In the genomic region with DNA sequence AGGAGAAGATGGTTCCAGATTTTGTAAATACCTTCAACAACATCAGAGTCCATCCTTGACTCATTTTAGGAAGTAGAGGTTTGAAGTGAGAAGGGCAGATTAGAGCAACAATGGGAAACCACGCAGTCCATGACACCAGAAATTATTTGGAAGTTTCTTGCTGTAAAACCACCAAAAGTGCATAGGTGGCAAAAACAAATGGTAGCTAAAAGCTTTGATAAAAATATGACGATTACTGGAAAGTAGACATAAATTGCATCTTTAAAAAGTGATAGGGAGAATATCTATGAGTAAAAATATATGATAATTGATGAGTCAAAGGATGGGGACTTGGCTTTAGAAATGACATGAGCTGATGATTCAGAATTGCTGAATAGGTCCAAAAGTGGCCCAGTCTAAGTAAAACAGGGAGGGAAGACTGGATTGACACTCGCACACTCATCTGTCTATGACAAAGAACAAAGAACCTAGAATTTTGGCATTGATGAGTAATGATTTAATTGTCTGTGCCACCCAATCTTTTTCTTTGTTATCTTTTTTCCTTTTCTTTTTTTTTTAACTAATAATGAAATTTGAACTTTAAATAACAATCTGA, we compare ENCODE assay signal across 1 cellular context.
TF ChIP-seq lines count a peak whose summit lies in the region.

No MANE protein-coding gene starts in this region.

TF ChIP-seq in GM12878, 131 proteins besides CTCF, POLR2A, EP300 and RAD21 (continued from another document):
- TF ChIP-seq, protein P1, sequence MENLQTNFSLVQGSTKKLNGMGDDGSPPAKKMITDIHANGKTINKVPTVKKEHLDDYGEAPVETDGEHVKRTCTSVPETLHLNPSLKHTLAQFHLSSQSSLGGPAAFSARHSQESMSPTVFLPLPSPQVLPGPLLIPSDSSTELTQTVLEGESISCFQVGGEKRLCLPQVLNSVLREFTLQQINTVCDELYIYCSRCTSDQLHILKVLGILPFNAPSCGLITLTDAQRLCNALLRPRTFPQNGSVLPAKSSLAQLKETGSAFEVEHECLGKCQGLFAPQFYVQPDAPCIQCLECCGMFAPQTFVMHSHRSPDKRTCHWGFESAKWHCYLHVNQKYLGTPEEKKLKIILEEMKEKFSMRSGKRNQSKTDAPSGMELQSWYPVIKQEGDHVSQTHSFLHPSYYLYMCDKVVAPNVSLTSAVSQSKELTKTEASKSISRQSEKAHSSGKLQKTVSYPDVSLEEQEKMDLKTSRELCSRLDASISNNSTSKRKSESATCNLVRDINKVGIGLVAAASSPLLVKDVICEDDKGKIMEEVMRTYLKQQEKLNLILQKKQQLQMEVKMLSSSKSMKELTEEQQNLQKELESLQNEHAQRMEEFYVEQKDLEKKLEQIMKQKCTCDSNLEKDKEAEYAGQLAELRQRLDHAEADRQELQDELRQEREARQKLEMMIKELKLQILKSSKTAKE (IDR thresholded peaks at IDR 0.05; ENCODE audit: low read depth, poor library complexity, severe bottlenecking) = no peak
- TF ChIP-seq SREBF1 (IDR thresholded peaks at IDR 0.05; ENCODE audit: low read length) (no peak), TCF12 (IDR thresholded peaks at IDR 0.05; ENCODE audit: low read depth, low read length) (no peak), NRF1 (conservative IDR thresholded peaks at IDR 0.05; ENCODE audit: low read depth, low read length) (no peak)
- TF ChIP-seq, protein P2, sequence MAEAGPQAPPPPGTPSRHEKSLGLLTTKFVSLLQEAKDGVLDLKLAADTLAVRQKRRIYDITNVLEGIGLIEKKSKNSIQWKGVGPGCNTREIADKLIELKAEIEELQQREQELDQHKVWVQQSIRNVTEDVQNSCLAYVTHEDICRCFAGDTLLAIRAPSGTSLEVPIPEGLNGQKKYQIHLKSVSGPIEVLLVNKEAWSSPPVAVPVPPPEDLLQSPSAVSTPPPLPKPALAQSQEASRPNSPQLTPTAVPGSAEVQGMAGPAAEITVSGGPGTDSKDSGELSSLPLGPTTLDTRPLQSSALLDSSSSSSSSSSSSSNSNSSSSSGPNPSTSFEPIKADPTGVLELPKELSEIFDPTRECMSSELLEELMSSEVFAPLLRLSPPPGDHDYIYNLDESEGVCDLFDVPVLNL (IDR thresholded peaks at IDR 0.05; ENCODE audit: low read depth, low read length) = no peak
- TF ChIP-seq, protein P3, sequence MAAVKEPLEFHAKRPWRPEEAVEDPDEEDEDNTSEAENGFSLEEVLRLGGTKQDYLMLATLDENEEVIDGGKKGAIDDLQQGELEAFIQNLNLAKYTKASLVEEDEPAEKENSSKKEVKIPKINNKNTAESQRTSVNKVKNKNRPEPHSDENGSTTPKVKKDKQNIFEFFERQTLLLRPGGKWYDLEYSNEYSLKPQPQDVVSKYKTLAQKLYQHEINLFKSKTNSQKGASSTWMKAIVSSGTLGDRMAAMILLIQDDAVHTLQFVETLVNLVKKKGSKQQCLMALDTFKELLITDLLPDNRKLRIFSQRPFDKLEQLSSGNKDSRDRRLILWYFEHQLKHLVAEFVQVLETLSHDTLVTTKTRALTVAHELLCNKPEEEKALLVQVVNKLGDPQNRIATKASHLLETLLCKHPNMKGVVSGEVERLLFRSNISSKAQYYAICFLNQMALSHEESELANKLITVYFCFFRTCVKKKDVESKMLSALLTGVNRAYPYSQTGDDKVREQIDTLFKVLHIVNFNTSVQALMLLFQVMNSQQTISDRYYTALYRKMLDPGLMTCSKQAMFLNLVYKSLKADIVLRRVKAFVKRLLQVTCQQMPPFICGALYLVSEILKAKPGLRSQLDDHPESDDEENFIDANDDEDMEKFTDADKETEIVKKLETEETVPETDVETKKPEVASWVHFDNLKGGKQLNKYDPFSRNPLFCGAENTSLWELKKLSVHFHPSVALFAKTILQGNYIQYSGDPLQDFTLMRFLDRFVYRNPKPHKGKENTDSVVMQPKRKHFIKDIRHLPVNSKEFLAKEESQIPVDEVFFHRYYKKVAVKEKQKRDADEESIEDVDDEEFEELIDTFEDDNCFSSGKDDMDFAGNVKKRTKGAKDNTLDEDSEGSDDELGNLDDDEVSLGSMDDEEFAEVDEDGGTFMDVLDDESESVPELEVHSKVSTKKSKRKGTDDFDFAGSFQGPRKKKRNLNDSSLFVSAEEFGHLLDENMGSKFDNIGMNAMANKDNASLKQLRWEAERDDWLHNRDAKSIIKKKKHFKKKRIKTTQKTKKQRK (IDR thresholded peaks at IDR 0.05; ENCODE audit: low read depth, low read length) = no peak
- TF ChIP-seq, protein P4, sequence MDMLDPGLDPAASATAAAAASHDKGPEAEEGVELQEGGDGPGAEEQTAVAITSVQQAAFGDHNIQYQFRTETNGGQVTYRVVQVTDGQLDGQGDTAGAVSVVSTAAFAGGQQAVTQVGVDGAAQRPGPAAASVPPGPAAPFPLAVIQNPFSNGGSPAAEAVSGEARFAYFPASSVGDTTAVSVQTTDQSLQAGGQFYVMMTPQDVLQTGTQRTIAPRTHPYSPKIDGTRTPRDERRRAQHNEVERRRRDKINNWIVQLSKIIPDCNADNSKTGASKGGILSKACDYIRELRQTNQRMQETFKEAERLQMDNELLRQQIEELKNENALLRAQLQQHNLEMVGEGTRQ (IDR thresholded peaks at IDR 0.05; ENCODE audit: borderline replicate concordance, low read depth, low read length) = no peak
TF ChIP-seq in GM12878: peak in this region for 0.
